Comparison of ENCODE assay signal across 8 cellular contexts in genomic region chr2:14632133-14632936, GRCh38. TPM values are rescaled to one million over a fixed set of nuclear protein-coding genes. Genes with fewer than 3 reads are reported as not detected.
A peak's percentile ranks its signal among the peaks of the same experiment; 100 is the strongest.
DNase-seq lines count a peak whose midpoint lies in the region; ATAC-seq and TF ChIP-seq lines count a peak whose summit lies in the region.

TSS of gene LRATD1 (plus strand) at chr2:14632717. CDS start at chr2:14633980, 1,263 bp downstream.

- H3K36me3 Mint-ChIP-seq in CD4-positive, alpha-beta memory T cell: no peaks in the 10 kb centered on the region

- no peak for TF ChIP-seq CTCF in parathyroid adenoma (IDR thresholded peaks at IDR 0.05)

- no peaks in the 10 kb centered on the region for H3K79me2 ChIP-seq in parathyroid adenoma

- intact Hi-C loops in left cardiac atrium (cut with DNase I): no loop called here
- intact Hi-C loops in CD4-positive, alpha-beta memory T cell (cut with micrococcal nuclease): no loop called here

- H3K9ac ChIP-seq in parathyroid adenoma: no peak within 1 kb of the TSS

- DNase-seq in GM04504 (ENCODE audit: low read depth): peak; percentile 71
- peak; percentile 90 to 92 for DNase-seq in NCI-H2081 (lab: John Stamatoyannopoulos, UW)
- DNase-seq in amniotic stem cell (lab: John Stamatoyannopoulos, UW): peak; percentile 32
- peak; percentile 92 for DNase-seq in left cardiac atrium
- DNase-seq in effector CD4-positive, alpha-beta T cell: no peak
- DNase-seq in CD4-positive, alpha-beta memory T cell: no peak

- H3K27ac ChIP-seq in parathyroid adenoma: no peak within 1 kb of the TSS
- no peak within 1 kb of the TSS for H3K27ac ChIP-seq in CD4-positive, alpha-beta memory T cell (ENCODE audit: low read depth, low read length)

- peak within 1 kb of the TSS; percentile 65 for H3K4me3 ChIP-seq in parathyroid adenoma (ENCODE audit: low read depth, low read length)
- no peak within 1 kb of the TSS for H3K4me3 ChIP-seq in CD4-positive, alpha-beta memory T cell (ENCODE audit: low read length in 2 of 2)

- H3K36me3 ChIP-seq in parathyroid adenoma (ENCODE audit: control insufficient read depth, insufficient read depth, low read length): no peaks in the 10 kb centered on the region
- H3K36me3 ChIP-seq in CD4-positive, alpha-beta memory T cell (ENCODE audit: insufficient read depth, low read length): no peaks in the 10 kb centered on the region

- H3K27me3 ChIP-seq in parathyroid adenoma (ENCODE audit: control insufficient read depth, insufficient read depth, low read length): no peaks in the 10 kb centered on the region
- peaks cover 5% of the 10 kb centered on the region for H3K27me3 ChIP-seq in CD4-positive, alpha-beta memory T cell (ENCODE audit: insufficient read depth, low read length)

- H3K4me1 ChIP-seq in parathyroid adenoma: no peaks in the 10 kb centered on the region
- no peaks in the 10 kb centered on the region for H3K4me1 ChIP-seq in CD4-positive, alpha-beta memory T cell (ENCODE audit: insufficient read depth, low read length)

- H3K4me1 Mint-ChIP-seq in CD4-positive, alpha-beta memory T cell: peaks cover 0 to 5% (median 2%) of the 10 kb centered on the region in 4 donors

- CTCF ChIA-PET in CD4-positive, alpha-beta memory T cell (lab: Charles Lee; ENCODE audit: partially characterized antibody): no interaction called here

- peaks cover 30 to 33% of the 10 kb centered on the region in 2 donors for H3K27me3 Mint-ChIP-seq in CD4-positive, alpha-beta memory T cell

- POLR2A ChIA-PET in CD4-positive, alpha-beta memory T cell (lab: Charles Lee; ENCODE audit: partially characterized antibody): no interaction called here

- H2AFZ ChIP-seq in parathyroid adenoma: peak within 1 kb of the TSS; percentile 85

- ATAC-seq in left cardiac atrium (peak; percentile 82 to 92), GM21737 (IDR thresholded peaks at IDR 0.05; ENCODE audit: unreplicated experiment) (no peak)

- peak within 1 kb of the TSS in 1 of 8 donors; percentile 32 for H3K4me3 Mint-ChIP-seq in CD4-positive, alpha-beta memory T cell

- H3K9me3 ChIP-seq in parathyroid adenoma (ENCODE audit: control insufficient read depth, low read length): no peaks in the 10 kb centered on the region
- H3K9me3 ChIP-seq in CD4-positive, alpha-beta memory T cell (ENCODE audit: control insufficient read depth in 1 of 2, low read length in 2 of 2): no peaks in the 10 kb centered on the region

- peaks cover 0 to 15% (median 2%) of the 10 kb centered on the region in 8 donors for H3K9me3 Mint-ChIP-seq in CD4-positive, alpha-beta memory T cell

- H3K4me2 ChIP-seq in parathyroid adenoma (ENCODE audit: low read length): peak within 1 kb of the TSS; percentile 59

- H3K27ac Mint-ChIP-seq in CD4-positive, alpha-beta memory T cell: no peak within 1 kb of the TSS

RNA-seq across cellular contexts. Expression of gene LRATD1, which starts in this region (rescaled TPM):
- 1 to 10 TPM in 1 of 2 donors, under 1 TPM in 1; 0.80 to 2.9 TPM for total RNA-seq in left cardiac atrium
- not detected for total RNA-seq in CD4-positive, alpha-beta memory T cell
- polyA plus RNA-seq in CD4-positive, alpha-beta memory T cell: not detected

Comparison
In these comparisons a context has a peak if more than half of its experiments do, and no peak if none do; other contexts are left out.
1. DNase-seq: peak in GM04504 (single experiment), NCI-H2081 (2 of 2), amniotic stem cell (single experiment) and left cardiac atrium (single experiment); none in effector CD4-positive, alpha-beta T cell (single experiment) and CD4-positive, alpha-beta memory T cell (0 of 5).